9 cellular contexts compared by ENCODE assay signal in the genomic region with DNA sequence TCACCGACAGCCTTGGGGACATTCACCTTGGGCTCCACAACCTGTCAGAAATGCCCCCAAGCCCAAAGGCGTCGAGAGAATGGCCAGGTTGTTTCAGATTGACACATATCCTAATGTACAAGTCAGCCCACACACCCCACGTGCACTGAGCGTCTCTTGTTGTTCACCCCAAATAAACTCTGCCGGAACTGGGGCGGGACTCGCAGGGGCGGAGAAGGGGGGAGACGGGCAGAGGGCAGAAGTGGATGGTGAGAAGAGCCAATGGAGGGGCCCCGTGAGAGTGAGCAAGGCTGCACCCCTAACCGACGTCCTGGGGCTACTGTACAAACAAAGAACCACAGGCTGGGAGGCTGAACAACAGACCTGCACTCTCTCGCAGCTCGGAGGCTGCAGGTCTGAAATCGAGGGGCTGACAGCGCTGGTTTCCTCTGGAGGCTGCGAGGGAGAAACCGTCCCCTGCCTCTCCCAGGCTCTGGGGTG. TPM values are rescaled to one million over a fixed set of nuclear protein-coding genes. Genes with fewer than 3 reads are reported as not detected.
A peak's percentile ranks its signal among the peaks of the same experiment; 100 is the strongest.
DNase-seq lines count a peak whose midpoint lies in the region; ATAC-seq and TF ChIP-seq lines count a peak whose summit lies in the region.
"Had no signal": no experiment of that assay in that cellular context is flagged by ENCODE, and none has a peak within 500 bp of the region (broad histone marks: within the 10 kb centered on the region; RNA-seq: fewer than 3 reads in every experiment).

No MANE protein-coding gene starts in this region.

- TF ChIP-seq CTCF in Peyer's patch (IDR thresholded peaks at IDR 0.05): no peak

- no peaks in the 10 kb centered on the region for H3K27me3 ChIP-seq in Peyer's patch

- CTCF ChIA-PET in activated naive CD4-positive, alpha-beta T cell treated with anti-CD3 and anti-CD28 coated beads, Interleukin-2, amount 10 ng/mL, durations not matched to agents 7 days and 5 days (lab: Charles Lee): interaction anchor here (1.9 to 2.2 kb wide), 2 partner anchors 45 to 61 kb away, joined by 5 to 11 read pairs; no protein-coding TSS in a partner anchor

- H3K4me3 Mint-ChIP-seq in activated naive CD4-positive, alpha-beta T cell treated with anti-CD3 and anti-CD28 coated beads, Interleukin-2, amount 10 ng/mL, durations not matched to agents 7 days and 5 days: peak overlapping the region; percentile 88

- H3K4me3 ChIP-seq in Peyer's patch: peak overlapping the region; percentile 16 to 43 (median 28)

- peaks cover 56% of the 10 kb centered on the region for H3K4me1 Mint-ChIP-seq in activated naive CD4-positive, alpha-beta T cell treated with anti-CD3 and anti-CD28 coated beads, Interleukin-2, amount 10 ng/mL, durations not matched to agents 7 days and 5 days

- no peaks in the 10 kb centered on the region for H3K9me3 ChIP-seq in Peyer's patch

- no peaks in the 10 kb centered on the region for H3K36me3 ChIP-seq in Peyer's patch

- peaks cover 4% of the 10 kb centered on the region for H3K36me3 Mint-ChIP-seq in activated naive CD4-positive, alpha-beta T cell treated with anti-CD3 and anti-CD28 coated beads, Interleukin-2, amount 10 ng/mL, durations not matched to agents 7 days and 5 days

- peaks cover 3% of the 10 kb centered on the region for H3K27me3 Mint-ChIP-seq in activated naive CD4-positive, alpha-beta T cell treated with anti-CD3 and anti-CD28 coated beads, Interleukin-2, amount 10 ng/mL, durations not matched to agents 7 days and 5 days

- ATAC-seq in GM18861 (IDR thresholded peaks at IDR 0.05; ENCODE audit: unreplicated experiment) (peak; percentile 39), HG02973 (IDR thresholded peaks at IDR 0.05; ENCODE audit: unreplicated experiment) (peak; percentile 38)

- H3K27ac Mint-ChIP-seq in activated naive CD4-positive, alpha-beta T cell treated with anti-CD3 and anti-CD28 coated beads, Interleukin-2, amount 10 ng/mL, durations not matched to agents 7 days and 5 days: peak overlapping the region; percentile 100

- H3K9me3 Mint-ChIP-seq in activated naive CD4-positive, alpha-beta T cell treated with anti-CD3 and anti-CD28 coated beads, Interleukin-2, amount 10 ng/mL, durations not matched to agents 7 days and 5 days: no peaks in the 10 kb centered on the region

- DNase-seq in Peyer's patch (peak; percentile 68 to 98 (median 96)), LoVo (ENCODE audit: low spot score) (no peak), NCI-H2081 treated with DMSO at 0.1 percent for 48 hours (lab: John Stamatoyannopoulos, UW) (no peak), occipital lobe (lab: John Stamatoyannopoulos, UW) (no peak)
- peak; percentile 97 for DNase-seq in activated naive CD4-positive, alpha-beta T cell treated with anti-CD3 and anti-CD28 coated beads, Interleukin-2, amount 10 ng/mL, durations not matched to agents 7 days and 5 days
- peak; percentile 47 for DNase-seq in stimulated activated CD4-positive, alpha-beta T cell treated with anti-CD3 and anti-CD28 coated beads, Interleukin-12 subunit alpha, Interleukin-12 subunit beta, amount 100 ng/mL, for 4 hours

- H3K27ac ChIP-seq in Peyer's patch: peak overlapping the region; percentile 37 to 88 (median 67)

- peak; percentile 45 to 53 for TF ChIP-seq POLR2A in Peyer's patch (IDR thresholded peaks at IDR 0.05)

- H3K4me1 ChIP-seq in Peyer's patch: peaks cover 9 to 44% (median 12%) of the 10 kb centered on the region in 4 donors

RNA-seq across cellular contexts. Expression of a gene that starts 8.5 kb away (rescaled TPM):
- total RNA-seq in Peyer's patch (under 1 TPM in 3 of 4 donors, not detected in 1; 0.53 to 0.95 (median 0.83) TPM), occipital lobe (not detected)
- total RNA-seq: glomerular endothelial cell had no signal

RNA-seq across cellular contexts. Expression of a gene that starts 52.4 kb away (rescaled TPM):
- 10 to 100 TPM in 2 of 4 donors, 1 to 10 TPM in 2; 6.1 to 20.4 (median 14.1) TPM for total RNA-seq in Peyer's patch
- total RNA-seq in occipital lobe: 14.3 TPM

Comparison
In these comparisons a context has a peak if more than half of its experiments do, and no peak if none do; other contexts are left out.
1. DNase-seq: peak in Peyer's patch (3 of 3), activated naive CD4-positive, alpha-beta T cell treated with anti-CD3 and anti-CD28 coated beads, Interleukin-2, amount 10 ng/mL, durations not matched to agents 7 days and 5 days (single experiment) and stimulated activated CD4-positive, alpha-beta T cell treated with anti-CD3 and anti-CD28 coated beads, Interleukin-12 subunit alpha, Interleukin-12 subunit beta, amount 100 ng/mL, for 4 hours (single experiment); none in LoVo (single experiment), NCI-H2081 treated with DMSO at 0.1 percent for 48 hours (single experiment) and occipital lobe (single experiment).